In the genomic region with DNA sequence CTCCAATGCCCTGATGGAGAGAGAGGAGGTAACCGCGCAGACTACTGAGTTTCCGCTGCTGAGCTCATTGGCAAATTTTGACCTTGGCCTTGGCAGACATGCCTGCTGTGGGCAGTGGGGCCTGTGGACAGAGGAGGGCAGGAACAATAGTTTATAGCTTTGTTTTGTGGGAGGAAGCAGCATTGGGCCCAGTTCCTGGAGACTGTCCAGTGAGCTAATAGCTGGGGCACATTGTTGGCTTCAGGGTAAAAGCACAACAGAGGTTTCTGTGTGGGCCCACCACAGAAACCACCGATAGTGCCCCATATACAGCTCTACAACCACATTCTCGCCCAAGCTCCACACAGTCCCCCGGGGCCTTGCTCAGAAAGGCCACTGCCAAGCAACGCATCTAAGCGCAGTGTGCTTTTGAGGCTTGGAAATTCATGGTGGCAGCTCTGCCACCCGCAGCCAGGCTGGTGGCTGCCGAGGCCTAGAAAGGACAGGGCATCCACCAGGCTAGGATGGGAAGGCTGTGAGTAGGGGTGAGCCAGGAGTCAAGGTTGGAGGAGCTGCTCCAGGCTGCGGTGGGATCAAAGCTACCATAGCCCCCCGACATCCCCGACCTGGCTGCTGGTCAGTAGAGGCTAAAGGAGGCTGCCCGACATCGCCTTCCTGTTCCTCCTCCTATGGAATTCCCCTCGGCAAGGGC, we compare ENCODE assay signal across 1 cellular context.
TF ChIP-seq lines count a peak whose summit lies in the region.

No MANE protein-coding gene starts in this region.

TF ChIP-seq in GM23338, 12 proteins besides CTCF, POLR2A, EP300 and RAD21 (continued from another document):
- TF ChIP-seq ZNF331 (CRISPR knock-in tag; IDR thresholded peaks at IDR 0.05; ENCODE audit: low read depth) (no peak), STAT1 (IDR thresholded peaks at IDR 0.05; ENCODE audit: unreplicated experiment) (no peak), POLR2AphosphoS5 (IDR thresholded peaks at IDR 0.05; ENCODE audit: low read depth) (no peak), EZH2phosphoT487 (IDR thresholded peaks at IDR 0.05; ENCODE audit: unreplicated experiment) (no peak), EZH2 (IDR thresholded peaks at IDR 0.05; ENCODE audit: low read depth, unreplicated experiment) (no peak), CREB1 (CRISPR knock-in tag; IDR thresholded peaks at IDR 0.05; ENCODE audit: low read depth) (no peak)
- TF ChIP-seq, protein P1, sequence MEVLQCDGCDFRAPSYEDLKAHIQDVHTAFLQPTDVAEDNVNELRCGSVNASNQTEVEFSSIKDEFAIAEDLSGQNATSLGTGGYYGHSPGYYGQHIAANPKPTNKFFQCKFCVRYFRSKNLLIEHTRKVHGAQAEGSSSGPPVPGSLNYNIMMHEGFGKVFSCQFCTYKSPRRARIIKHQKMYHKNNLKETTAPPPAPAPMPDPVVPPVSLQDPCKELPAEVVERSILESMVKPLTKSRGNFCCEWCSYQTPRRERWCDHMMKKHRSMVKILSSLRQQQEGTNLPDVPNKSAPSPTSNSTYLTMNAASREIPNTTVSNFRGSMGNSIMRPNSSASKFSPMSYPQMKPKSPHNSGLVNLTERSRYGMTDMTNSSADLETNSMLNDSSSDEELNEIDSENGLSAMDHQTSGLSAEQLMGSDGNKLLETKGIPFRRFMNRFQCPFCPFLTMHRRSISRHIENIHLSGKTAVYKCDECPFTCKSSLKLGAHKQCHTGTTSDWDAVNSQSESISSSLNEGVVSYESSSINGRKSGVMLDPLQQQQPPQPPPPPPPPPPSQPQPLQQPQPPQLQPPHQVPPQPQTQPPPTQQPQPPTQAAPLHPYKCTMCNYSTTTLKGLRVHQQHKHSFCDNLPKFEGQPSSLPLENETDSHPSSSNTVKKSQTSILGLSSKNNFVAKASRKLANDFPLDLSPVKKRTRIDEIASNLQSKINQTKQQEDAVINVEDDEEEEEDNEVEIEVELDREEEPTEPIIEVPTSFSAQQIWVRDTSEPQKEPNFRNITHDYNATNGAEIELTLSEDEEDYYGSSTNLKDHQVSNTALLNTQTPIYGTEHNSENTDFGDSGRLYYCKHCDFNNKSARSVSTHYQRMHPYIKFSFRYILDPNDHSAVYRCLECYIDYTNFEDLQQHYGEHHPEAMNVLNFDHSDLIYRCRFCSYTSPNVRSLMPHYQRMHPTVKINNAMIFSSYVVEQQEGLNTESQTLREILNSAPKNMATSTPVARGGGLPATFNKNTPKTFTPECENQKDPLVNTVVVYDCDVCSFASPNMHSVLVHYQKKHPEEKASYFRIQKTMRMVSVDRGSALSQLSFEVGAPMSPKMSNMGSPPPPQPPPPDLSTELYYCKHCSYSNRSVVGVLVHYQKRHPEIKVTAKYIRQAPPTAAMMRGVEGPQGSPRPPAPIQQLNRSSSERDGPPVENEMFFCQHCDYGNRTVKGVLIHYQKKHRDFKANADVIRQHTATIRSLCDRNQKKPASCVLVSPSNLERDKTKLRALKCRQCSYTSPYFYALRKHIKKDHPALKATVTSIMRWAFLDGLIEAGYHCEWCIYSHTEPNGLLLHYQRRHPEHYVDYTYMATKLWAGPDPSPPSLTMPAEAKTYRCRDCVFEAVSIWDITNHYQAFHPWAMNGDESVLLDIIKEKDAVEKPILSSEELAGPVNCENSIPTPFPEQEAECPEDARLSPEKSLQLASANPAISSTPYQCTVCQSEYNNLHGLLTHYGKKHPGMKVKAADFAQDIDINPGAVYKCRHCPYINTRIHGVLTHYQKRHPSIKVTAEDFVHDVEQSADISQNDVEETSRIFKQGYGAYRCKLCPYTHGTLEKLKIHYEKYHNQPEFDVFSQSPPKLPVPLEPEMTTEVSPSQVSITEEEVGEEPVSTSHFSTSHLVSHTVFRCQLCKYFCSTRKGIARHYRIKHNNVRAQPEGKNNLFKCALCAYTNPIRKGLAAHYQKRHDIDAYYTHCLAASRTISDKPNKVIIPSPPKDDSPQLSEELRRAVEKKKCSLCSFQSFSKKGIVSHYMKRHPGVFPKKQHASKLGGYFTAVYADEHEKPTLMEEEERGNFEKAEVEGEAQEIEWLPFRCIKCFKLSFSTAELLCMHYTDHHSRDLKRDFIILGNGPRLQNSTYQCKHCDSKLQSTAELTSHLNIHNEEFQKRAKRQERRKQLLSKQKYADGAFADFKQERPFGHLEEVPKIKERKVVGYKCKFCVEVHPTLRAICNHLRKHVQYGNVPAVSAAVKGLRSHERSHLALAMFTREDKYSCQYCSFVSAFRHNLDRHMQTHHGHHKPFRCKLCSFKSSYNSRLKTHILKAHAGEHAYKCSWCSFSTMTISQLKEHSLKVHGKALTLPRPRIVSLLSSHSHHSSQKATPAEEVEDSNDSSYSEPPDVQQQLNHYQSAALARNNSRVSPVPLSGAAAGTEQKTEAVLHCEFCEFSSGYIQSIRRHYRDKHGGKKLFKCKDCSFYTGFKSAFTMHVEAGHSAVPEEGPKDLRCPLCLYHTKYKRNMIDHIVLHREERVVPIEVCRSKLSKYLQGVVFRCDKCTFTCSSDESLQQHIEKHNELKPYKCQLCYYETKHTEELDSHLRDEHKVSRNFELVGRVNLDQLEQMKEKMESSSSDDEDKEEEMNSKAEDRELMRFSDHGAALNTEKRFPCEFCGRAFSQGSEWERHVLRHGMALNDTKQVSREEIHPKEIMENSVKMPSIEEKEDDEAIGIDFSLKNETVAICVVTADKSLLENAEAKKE (CRISPR knock-in tag; IDR thresholded peaks at IDR 0.05), result no peak
